Comparison of ENCODE assay signal across 9 cellular contexts in genomic region chr6:62362097-62362496, GRCh38.
"Had no signal": no experiment of that assay in that cellular context is flagged by ENCODE, and none has a peak within 500 bp of the region (broad histone marks: within the 10 kb centered on the region; RNA-seq: fewer than 3 reads in every experiment).

No MANE protein-coding gene starts in this region.

- H3K9ac ChIP-seq: GM23248 had no signal

- ATAC-seq: HCT116, K562 had no signal

- DNase-seq: GM23248, GOT3, H7, HFFc6, IMR-90 had no signal

- H3K27ac ChIP-seq: GM23248, HL-60 had no signal

- H3K36me3 ChIP-seq: HAP-1 had no signal

- H2AFZ ChIP-seq: GM23248 had no signal

- H3K4me3 ChIP-seq: GM23248, HAP-1, K562 had no signal

- FAIRE-seq: K562 had no signal

- H3K4me1 ChIP-seq: HAP-1 had no signal
